Comparison of ENCODE assay signal across 1 cellular context in genomic region chr12:29695026-29695425, GRCh38.
TF ChIP-seq lines count a peak whose summit lies in the region.

No MANE protein-coding gene starts in this region.

TF ChIP-seq in HEK293, 187 proteins besides CTCF, POLR2A, EP300 and RAD21 (continued from another document):
- TF ChIP-seq, protein P1, sequence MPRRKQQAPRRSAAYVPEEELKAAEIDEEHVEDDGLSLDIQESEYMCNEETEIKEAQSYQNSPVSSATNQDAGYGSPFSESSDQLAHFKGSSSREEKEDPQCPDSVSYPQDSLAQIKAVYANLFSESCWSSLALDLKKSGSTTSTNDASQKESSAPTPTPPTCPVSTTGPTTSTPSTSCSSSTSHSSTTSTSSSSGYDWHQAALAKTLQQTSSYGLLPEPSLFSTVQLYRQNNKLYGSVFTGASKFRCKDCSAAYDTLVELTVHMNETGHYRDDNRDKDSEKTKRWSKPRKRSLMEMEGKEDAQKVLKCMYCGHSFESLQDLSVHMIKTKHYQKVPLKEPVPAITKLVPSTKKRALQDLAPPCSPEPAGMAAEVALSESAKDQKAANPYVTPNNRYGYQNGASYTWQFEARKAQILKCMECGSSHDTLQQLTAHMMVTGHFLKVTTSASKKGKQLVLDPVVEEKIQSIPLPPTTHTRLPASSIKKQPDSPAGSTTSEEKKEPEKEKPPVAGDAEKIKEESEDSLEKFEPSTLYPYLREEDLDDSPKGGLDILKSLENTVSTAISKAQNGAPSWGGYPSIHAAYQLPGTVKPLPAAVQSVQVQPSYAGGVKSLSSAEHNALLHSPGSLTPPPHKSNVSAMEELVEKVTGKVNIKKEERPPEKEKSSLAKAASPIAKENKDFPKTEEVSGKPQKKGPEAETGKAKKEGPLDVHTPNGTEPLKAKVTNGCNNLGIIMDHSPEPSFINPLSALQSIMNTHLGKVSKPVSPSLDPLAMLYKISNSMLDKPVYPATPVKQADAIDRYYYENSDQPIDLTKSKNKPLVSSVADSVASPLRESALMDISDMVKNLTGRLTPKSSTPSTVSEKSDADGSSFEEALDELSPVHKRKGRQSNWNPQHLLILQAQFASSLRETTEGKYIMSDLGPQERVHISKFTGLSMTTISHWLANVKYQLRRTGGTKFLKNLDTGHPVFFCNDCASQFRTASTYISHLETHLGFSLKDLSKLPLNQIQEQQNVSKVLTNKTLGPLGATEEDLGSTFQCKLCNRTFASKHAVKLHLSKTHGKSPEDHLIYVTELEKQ (tag by site-specific recombination; IDR thresholded peaks at IDR 0.05; ENCODE audit: borderline replicate concordance) = no peak
- TF ChIP-seq ZNF629 (tag by site-specific recombination; IDR thresholded peaks at IDR 0.05) (0 out of 2 replicates have a peak, but pooled peaks have one; percentile 12), KLF9 (tag by site-specific recombination; IDR thresholded peaks at IDR 0.05; ENCODE audit: low read depth) (no peak), ZBTB10 (tag by site-specific recombination; IDR thresholded peaks at IDR 0.05) (no peak)
TF ChIP-seq in HEK293: peak in this region for 2.
